Comparison of ENCODE assay signal across 13 cellular contexts in genomic region chr17:72476575-72476986, GRCh38.
A peak's percentile ranks its signal among the peaks of the same experiment; 100 is the strongest.
DNase-seq lines count a peak whose midpoint lies in the region; ATAC-seq and TF ChIP-seq lines count a peak whose summit lies in the region.
"Had no signal": no experiment of that assay in that cellular context is flagged by ENCODE, and none has a peak within 500 bp of the region (broad histone marks: within the 10 kb centered on the region; RNA-seq: fewer than 3 reads in every experiment).

No MANE protein-coding gene starts in this region.

- H3K9me3 ChIP-seq in HUES48 (ENCODE audit: control insufficient read depth, insufficient read depth, low read length), result no peaks in the 10 kb centered on the region
- H3K9me3 ChIP-seq in body of pancreas, result no peaks in the 10 kb centered on the region
- peaks cover 0 to 19% (median 9%) of the 10 kb centered on the region in 8 donors for H3K9me3 ChIP-seq in spleen
- H3K9me3 ChIP-seq in mucosa of descending colon, result no peaks in the 10 kb centered on the region

- H3K4me3 ChIP-seq in HUES48 (ENCODE audit: low read depth, low read length) (peak overlapping the region; percentile 11; the same call in 1 of the 2 replicates), body of pancreas (no peak overlapping the region), spleen (no peak overlapping the region), mucosa of descending colon (no peak overlapping the region)

- H3K27me3 ChIP-seq in HUES48 (ENCODE audit: control insufficient read depth, insufficient read depth, low read length) (no peaks in the 10 kb centered on the region), body of pancreas (no peaks in the 10 kb centered on the region), spleen (replicated peaks in 1 of 7) (peaks cover 0 to 57% (median 0%) of the 10 kb centered on the region in 7 donors)

- intact Hi-C loops in body of pancreas (cut with DNase I), result no loop called here
- intact Hi-C loops in spleen (cut with DNase I; ENCODE audit: low total_unique reads), result no loop called here
- intact Hi-C loops in mucosa of descending colon (cut with DNase I, micrococcal nuclease), result no loop called here

- WGBS in body of pancreas, 2 donors, result 11 to 13% methylated on average over 12 of the region's 12 CpGs
- 14 to 21% (median 16%) methylated on average over 12 of the region's 12 CpGs for WGBS in spleen, 5 donors

- TF ChIP-seq CTCF in body of pancreas (IDR thresholded peaks at IDR 0.05) (no peak), spleen (IDR thresholded peaks at IDR 0.05 in 8 of 11, conservative IDR thresholded peaks at IDR 0.05 in 3 of 11) (no peak), mucosa of descending colon (IDR thresholded peaks at IDR 0.05) (no peak)

- peak overlapping the region; percentile 18; the same call in 1 of the 2 replicates for H3K9ac ChIP-seq in HUES48 (ENCODE audit: low read depth, low read length)

- DNase-seq in body of pancreas, result peak in 3 of 4 donors; percentile 37 to 68 (median 55)
- DNase-seq in kidney glomerular epithelial cell (lab: John Stamatoyannopoulos, UW), result peak; percentile 28
- DNase-seq in spleen, result peak; percentile 21
- DNase-seq in mucosa of descending colon, result no peak
- DNase-seq: activated CD8-positive, alpha-beta memory T cell treated with anti-CD3 and anti-CD28 coated beads for 24 hours; hippocampal formation; IMR-90; NCI-H1105; SHP77 had no signal

- H3K36me3 ChIP-seq in HUES48 (ENCODE audit: control insufficient read depth, insufficient read depth, low read length) (no peaks in the 10 kb centered on the region), body of pancreas (replicated peaks in 1 of 2; ENCODE audit: insufficient read depth in 1 of 2, low read depth in 2 of 2) (no peaks in the 10 kb centered on the region), spleen (no peaks in the 10 kb centered on the region), mucosa of descending colon (ENCODE audit: low read depth) (no peaks in the 10 kb centered on the region)

- ATAC-seq in body of pancreas (peak; percentile 18), HG02970 (IDR thresholded peaks at IDR 0.05; ENCODE audit: low FRiP score, unreplicated experiment) (no peak), HG03025 (IDR thresholded peaks at IDR 0.05; ENCODE audit: low FRiP score, unreplicated experiment) (no peak), mucosa of descending colon (no peak)
- ATAC-seq: esophagus mucosa had no signal

- H3K4me1 ChIP-seq in HUES48 (ENCODE audit: control insufficient read depth, insufficient read depth, low read length) (peaks cover 30% of the 10 kb centered on the region), body of pancreas (peaks cover 55% of the 10 kb centered on the region), spleen (no peaks in the 10 kb centered on the region), mucosa of descending colon (ENCODE audit: low read depth) (peaks cover 48% of the 10 kb centered on the region)

- H3K27ac ChIP-seq in HUES48 (ENCODE audit: low read depth, low read length) (peak overlapping the region; percentile 87), body of pancreas (peak overlapping the region; percentile 69 to 93 (median 86)), spleen (no peak overlapping the region)

- no peak for TF ChIP-seq POLR2A in body of pancreas (IDR thresholded peaks at IDR 0.05)
- no peak for TF ChIP-seq POLR2A in spleen (IDR thresholded peaks at IDR 0.05)

Comparison
In these comparisons a context has a peak if more than half of its experiments do, and no peak if none do; other contexts are left out.
1. H3K27ac ChIP-seq: peak in HUES48 (single experiment) and body of pancreas (4 of 4); none in spleen (0 of 8).
2. DNase-seq: peak in body of pancreas (3 of 4), kidney glomerular epithelial cell (single experiment) and spleen (single experiment); none in mucosa of descending colon (0 of 3).